ENCODE assay signal across 1 cellular context in the genomic region with DNA sequence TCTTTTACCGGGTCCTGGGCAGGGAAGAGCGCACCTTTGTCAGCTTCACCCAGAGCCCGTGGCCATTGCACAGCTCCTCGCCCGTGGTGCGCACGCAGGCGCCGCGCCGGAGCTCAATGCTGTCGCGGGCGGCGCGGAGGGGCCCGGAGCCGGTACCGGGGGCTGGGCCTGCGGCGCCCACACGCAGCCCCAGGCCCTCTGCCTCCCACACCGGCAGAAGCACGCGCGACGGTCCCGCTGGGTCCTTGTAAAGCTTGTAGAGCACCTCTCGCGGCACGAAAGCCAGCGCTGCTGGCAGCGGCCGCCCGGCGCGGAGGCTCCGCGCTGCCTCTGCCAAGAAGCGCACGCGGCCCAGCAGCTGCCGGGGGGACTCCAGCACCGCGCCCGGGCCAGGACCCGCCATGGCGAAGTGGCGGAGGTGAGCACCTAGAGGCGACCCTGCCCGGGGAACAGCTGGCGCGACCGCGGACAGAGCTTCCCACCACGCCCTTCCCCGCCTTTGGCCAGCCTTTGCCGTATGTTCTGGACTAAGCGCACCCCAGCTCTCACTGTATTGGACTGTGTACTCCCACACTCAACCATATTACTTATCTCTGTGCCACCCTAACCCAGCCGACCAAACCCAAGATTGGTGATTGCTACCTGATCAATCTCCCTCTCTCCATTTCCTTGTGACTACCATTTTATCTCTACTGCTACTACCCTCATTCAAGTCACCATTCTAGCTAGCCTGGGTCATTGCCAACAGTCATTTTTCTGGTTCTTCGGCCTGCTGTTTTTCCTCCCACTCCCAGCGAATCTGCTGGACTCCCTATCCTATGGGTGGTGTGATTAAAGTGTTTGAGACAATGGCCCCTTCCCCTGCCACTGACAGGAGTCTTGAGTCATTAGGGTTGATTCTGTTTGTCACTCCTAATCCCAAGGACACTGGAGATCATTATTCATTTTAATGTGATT.
TF ChIP-seq lines count a peak whose summit lies in the region.

A gene (minus strand): TSS at position 470 of the 957 bp plus-strand sequence. CDS start 67 bp downstream, at position 403.

TF ChIP-seq in HEK293, 187 proteins besides CTCF, POLR2A, EP300 and RAD21 (continued from another document and continues in another):
- TF ChIP-seq, protein P1, sequence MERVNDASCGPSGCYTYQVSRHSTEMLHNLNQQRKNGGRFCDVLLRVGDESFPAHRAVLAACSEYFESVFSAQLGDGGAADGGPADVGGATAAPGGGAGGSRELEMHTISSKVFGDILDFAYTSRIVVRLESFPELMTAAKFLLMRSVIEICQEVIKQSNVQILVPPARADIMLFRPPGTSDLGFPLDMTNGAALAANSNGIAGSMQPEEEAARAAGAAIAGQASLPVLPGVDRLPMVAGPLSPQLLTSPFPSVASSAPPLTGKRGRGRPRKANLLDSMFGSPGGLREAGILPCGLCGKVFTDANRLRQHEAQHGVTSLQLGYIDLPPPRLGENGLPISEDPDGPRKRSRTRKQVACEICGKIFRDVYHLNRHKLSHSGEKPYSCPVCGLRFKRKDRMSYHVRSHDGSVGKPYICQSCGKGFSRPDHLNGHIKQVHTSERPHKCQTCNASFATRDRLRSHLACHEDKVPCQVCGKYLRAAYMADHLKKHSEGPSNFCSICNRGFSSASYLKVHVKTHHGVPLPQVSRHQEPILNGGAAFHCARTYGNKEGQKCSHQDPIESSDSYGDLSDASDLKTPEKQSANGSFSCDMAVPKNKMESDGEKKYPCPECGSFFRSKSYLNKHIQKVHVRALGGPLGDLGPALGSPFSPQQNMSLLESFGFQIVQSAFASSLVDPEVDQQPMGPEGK (tag by site-specific recombination; IDR thresholded peaks at IDR 0.05): 0 out of 2 replicates have a peak, but pooled peaks have one; percentile 11
- TF ChIP-seq, protein P2, sequence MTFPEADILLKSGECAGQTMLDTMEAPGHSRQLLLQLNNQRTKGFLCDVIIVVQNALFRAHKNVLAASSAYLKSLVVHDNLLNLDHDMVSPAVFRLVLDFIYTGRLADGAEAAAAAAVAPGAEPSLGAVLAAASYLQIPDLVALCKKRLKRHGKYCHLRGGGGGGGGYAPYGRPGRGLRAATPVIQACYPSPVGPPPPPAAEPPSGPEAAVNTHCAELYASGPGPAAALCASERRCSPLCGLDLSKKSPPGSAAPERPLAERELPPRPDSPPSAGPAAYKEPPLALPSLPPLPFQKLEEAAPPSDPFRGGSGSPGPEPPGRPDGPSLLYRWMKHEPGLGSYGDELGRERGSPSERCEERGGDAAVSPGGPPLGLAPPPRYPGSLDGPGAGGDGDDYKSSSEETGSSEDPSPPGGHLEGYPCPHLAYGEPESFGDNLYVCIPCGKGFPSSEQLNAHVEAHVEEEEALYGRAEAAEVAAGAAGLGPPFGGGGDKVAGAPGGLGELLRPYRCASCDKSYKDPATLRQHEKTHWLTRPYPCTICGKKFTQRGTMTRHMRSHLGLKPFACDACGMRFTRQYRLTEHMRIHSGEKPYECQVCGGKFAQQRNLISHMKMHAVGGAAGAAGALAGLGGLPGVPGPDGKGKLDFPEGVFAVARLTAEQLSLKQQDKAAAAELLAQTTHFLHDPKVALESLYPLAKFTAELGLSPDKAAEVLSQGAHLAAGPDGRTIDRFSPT (tag by site-specific recombination; IDR thresholded peaks at IDR 0.05): peak; percentile 49; the same call in 1 of the 2 replicates
- TF ChIP-seq YY1 (tag by site-specific recombination; IDR thresholded peaks at IDR 0.05): peak; percentile 62
- no peak for TF ChIP-seq ZNF473 (tag by site-specific recombination; IDR thresholded peaks at IDR 0.05)
- TF ChIP-seq, protein P3, sequence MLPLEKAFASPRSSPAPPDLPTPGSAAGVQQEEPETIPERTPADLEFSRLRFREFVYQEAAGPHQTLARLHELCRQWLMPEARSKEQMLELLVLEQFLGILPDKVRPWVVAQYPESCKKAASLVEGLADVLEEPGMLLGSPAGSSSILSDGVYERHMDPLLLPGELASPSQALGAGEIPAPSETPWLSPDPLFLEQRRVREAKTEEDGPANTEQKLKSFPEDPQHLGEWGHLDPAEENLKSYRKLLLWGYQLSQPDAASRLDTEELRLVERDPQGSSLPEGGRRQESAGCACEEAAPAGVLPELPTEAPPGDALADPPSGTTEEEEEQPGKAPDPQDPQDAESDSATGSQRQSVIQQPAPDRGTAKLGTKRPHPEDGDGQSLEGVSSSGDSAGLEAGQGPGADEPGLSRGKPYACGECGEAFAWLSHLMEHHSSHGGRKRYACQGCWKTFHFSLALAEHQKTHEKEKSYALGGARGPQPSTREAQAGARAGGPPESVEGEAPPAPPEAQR (tag by site-specific recombination; IDR thresholded peaks at IDR 0.05): no peak
- TF ChIP-seq, protein P4, sequence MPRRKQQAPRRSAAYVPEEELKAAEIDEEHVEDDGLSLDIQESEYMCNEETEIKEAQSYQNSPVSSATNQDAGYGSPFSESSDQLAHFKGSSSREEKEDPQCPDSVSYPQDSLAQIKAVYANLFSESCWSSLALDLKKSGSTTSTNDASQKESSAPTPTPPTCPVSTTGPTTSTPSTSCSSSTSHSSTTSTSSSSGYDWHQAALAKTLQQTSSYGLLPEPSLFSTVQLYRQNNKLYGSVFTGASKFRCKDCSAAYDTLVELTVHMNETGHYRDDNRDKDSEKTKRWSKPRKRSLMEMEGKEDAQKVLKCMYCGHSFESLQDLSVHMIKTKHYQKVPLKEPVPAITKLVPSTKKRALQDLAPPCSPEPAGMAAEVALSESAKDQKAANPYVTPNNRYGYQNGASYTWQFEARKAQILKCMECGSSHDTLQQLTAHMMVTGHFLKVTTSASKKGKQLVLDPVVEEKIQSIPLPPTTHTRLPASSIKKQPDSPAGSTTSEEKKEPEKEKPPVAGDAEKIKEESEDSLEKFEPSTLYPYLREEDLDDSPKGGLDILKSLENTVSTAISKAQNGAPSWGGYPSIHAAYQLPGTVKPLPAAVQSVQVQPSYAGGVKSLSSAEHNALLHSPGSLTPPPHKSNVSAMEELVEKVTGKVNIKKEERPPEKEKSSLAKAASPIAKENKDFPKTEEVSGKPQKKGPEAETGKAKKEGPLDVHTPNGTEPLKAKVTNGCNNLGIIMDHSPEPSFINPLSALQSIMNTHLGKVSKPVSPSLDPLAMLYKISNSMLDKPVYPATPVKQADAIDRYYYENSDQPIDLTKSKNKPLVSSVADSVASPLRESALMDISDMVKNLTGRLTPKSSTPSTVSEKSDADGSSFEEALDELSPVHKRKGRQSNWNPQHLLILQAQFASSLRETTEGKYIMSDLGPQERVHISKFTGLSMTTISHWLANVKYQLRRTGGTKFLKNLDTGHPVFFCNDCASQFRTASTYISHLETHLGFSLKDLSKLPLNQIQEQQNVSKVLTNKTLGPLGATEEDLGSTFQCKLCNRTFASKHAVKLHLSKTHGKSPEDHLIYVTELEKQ (tag by site-specific recombination; IDR thresholded peaks at IDR 0.05; ENCODE audit: borderline replicate concordance): no peak
- TF ChIP-seq ZNF610 (tag by site-specific recombination; IDR thresholded peaks at IDR 0.05; ENCODE audit: borderline replicate concordance): no peak
- TF ChIP-seq ZBTB48 (tag by site-specific recombination; IDR thresholded peaks at IDR 0.05): 0 out of 2 replicates have a peak, but pooled peaks have one; percentile 53
- TF ChIP-seq KLF9 (tag by site-specific recombination; IDR thresholded peaks at IDR 0.05; ENCODE audit: low read depth): peak; percentile 90
- TF ChIP-seq, protein P5, sequence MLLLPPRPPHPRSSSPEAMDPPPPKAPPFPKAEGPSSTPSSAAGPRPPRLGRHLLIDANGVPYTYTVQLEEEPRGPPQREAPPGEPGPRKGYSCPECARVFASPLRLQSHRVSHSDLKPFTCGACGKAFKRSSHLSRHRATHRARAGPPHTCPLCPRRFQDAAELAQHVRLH (tag by site-specific recombination; IDR thresholded peaks at IDR 0.05): no peak
- TF ChIP-seq ZNF571 (tag by site-specific recombination; IDR thresholded peaks at IDR 0.05): no peak
- peak; percentile 51; the same call in 1 of the 2 replicates for TF ChIP-seq WT1 (tag by site-specific recombination; IDR thresholded peaks at IDR 0.05)
- TF ChIP-seq ZBTB8A (tag by site-specific recombination; IDR thresholded peaks at IDR 0.05): peak; percentile 45; the same call in 1 of the 2 replicates
- no peak for TF ChIP-seq GFI1B (tag by site-specific recombination; IDR thresholded peaks at IDR 0.05)
- TF ChIP-seq, protein P6, sequence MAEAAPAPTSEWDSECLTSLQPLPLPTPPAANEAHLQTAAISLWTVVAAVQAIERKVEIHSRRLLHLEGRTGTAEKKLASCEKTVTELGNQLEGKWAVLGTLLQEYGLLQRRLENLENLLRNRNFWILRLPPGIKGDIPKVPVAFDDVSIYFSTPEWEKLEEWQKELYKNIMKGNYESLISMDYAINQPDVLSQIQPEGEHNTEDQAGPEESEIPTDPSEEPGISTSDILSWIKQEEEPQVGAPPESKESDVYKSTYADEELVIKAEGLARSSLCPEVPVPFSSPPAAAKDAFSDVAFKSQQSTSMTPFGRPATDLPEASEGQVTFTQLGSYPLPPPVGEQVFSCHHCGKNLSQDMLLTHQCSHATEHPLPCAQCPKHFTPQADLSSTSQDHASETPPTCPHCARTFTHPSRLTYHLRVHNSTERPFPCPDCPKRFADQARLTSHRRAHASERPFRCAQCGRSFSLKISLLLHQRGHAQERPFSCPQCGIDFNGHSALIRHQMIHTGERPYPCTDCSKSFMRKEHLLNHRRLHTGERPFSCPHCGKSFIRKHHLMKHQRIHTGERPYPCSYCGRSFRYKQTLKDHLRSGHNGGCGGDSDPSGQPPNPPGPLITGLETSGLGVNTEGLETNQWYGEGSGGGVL (tag by site-specific recombination; IDR thresholded peaks at IDR 0.05): 0 out of 2 replicates have a peak, but pooled peaks have one; percentile 8
- peak; percentile 20; the same call in 1 of the 2 replicates for TF ChIP-seq SP7 (tag by site-specific recombination; IDR thresholded peaks at IDR 0.05)
- TF ChIP-seq ZNF707 (tag by site-specific recombination; IDR thresholded peaks at IDR 0.05): no peak
- no peak for TF ChIP-seq ZIC2 (tag by site-specific recombination; IDR thresholded peaks at IDR 0.05)
- TF ChIP-seq ZNF112 (tag by site-specific recombination; IDR thresholded peaks at IDR 0.05): no peak
- 0 out of 2 replicates have a peak, but pooled peaks have one; percentile 32 for TF ChIP-seq ZEB2 (tag by site-specific recombination; IDR thresholded peaks at IDR 0.05)
- no peak for TF ChIP-seq ZNF561 (tag by site-specific recombination; IDR thresholded peaks at IDR 0.05; ENCODE audit: borderline replicate concordance)
- TF ChIP-seq, protein P7, sequence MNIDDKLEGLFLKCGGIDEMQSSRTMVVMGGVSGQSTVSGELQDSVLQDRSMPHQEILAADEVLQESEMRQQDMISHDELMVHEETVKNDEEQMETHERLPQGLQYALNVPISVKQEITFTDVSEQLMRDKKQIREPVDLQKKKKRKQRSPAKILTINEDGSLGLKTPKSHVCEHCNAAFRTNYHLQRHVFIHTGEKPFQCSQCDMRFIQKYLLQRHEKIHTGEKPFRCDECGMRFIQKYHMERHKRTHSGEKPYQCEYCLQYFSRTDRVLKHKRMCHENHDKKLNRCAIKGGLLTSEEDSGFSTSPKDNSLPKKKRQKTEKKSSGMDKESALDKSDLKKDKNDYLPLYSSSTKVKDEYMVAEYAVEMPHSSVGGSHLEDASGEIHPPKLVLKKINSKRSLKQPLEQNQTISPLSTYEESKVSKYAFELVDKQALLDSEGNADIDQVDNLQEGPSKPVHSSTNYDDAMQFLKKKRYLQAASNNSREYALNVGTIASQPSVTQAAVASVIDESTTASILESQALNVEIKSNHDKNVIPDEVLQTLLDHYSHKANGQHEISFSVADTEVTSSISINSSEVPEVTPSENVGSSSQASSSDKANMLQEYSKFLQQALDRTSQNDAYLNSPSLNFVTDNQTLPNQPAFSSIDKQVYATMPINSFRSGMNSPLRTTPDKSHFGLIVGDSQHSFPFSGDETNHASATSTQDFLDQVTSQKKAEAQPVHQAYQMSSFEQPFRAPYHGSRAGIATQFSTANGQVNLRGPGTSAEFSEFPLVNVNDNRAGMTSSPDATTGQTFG (tag by site-specific recombination; IDR thresholded peaks at IDR 0.05; ENCODE audit: borderline replicate concordance): no peak
- no peak for TF ChIP-seq ZNF670 (tag by site-specific recombination; IDR thresholded peaks at IDR 0.05; ENCODE audit: low read depth)
- TF ChIP-seq, protein P8, sequence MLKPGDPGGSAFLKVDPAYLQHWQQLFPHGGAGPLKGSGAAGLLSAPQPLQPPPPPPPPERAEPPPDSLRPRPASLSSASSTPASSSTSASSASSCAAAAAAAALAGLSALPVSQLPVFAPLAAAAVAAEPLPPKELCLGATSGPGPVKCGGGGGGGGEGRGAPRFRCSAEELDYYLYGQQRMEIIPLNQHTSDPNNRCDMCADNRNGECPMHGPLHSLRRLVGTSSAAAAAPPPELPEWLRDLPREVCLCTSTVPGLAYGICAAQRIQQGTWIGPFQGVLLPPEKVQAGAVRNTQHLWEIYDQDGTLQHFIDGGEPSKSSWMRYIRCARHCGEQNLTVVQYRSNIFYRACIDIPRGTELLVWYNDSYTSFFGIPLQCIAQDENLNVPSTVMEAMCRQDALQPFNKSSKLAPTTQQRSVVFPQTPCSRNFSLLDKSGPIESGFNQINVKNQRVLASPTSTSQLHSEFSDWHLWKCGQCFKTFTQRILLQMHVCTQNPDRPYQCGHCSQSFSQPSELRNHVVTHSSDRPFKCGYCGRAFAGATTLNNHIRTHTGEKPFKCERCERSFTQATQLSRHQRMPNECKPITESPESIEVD (tag by site-specific recombination; IDR thresholded peaks at IDR 0.05): no peak
- TF ChIP-seq ZNF701 (tag by site-specific recombination; IDR thresholded peaks at IDR 0.05): no peak
- no peak for TF ChIP-seq ZNF514 (tag by site-specific recombination; IDR thresholded peaks at IDR 0.05)
- TF ChIP-seq ZNF223 (tag by site-specific recombination; IDR thresholded peaks at IDR 0.05): no peak
- TF ChIP-seq ZNF624 (tag by site-specific recombination; IDR thresholded peaks at IDR 0.05): no peak
- no peak for TF ChIP-seq MZF1 (tag by site-specific recombination; IDR thresholded peaks at IDR 0.05; ENCODE audit: borderline replicate concordance)
- TF ChIP-seq SETDB1 (IDR thresholded peaks at IDR 0.05; ENCODE audit: insufficient read length, low read length): no peak
- no peak for TF ChIP-seq ZNF416 (tag by site-specific recombination; IDR thresholded peaks at IDR 0.05)
- TF ChIP-seq ZBTB20 (tag by site-specific recombination; IDR thresholded peaks at IDR 0.05): peak; percentile 95
- peak; percentile 76 for TF ChIP-seq ZFHX2 (tag by site-specific recombination; conservative IDR thresholded peaks at IDR 0.05)
- TF ChIP-seq ZBTB1 (tag by site-specific recombination; IDR thresholded peaks at IDR 0.05): no peak
- 0 out of 2 replicates have a peak, but pooled peaks have one; percentile 7 for TF ChIP-seq ZNF335 (tag by site-specific recombination; conservative IDR thresholded peaks at IDR 0.05)
- no peak for TF ChIP-seq TCF7L2 (IDR thresholded peaks at IDR 0.05; ENCODE audit: borderline replicate concordance, low read depth, low read length)
- TF ChIP-seq ZNF76 (tag by site-specific recombination; IDR thresholded peaks at IDR 0.05; ENCODE audit: borderline replicate concordance, low read depth): peak; percentile 61; the same call in 1 of the 2 replicates
- TF ChIP-seq ZNF791 (tag by site-specific recombination; IDR thresholded peaks at IDR 0.05): 0 out of 2 replicates have a peak, but pooled peaks have one; percentile 9
- peak; percentile 28; the same call in 1 of the 2 replicates for TF ChIP-seq BCL11A (tag by site-specific recombination; IDR thresholded peaks at IDR 0.05; ENCODE audit: low read depth)
- TF ChIP-seq ZNF843 (tag by site-specific recombination; IDR thresholded peaks at IDR 0.05): no peak
- TF ChIP-seq ZNF777 (tag by site-specific recombination; IDR thresholded peaks at IDR 0.05; ENCODE audit: borderline replicate concordance): no peak
- no peak for TF ChIP-seq ZNF248 (tag by site-specific recombination; IDR thresholded peaks at IDR 0.05)
- TF ChIP-seq ZNF155 (tag by site-specific recombination; IDR thresholded peaks at IDR 0.05): no peak
- TF ChIP-seq GLIS2 (tag by site-specific recombination; IDR thresholded peaks at IDR 0.05): no peak
